ENCODE assay signal across 1 cellular context in the genomic region with DNA sequence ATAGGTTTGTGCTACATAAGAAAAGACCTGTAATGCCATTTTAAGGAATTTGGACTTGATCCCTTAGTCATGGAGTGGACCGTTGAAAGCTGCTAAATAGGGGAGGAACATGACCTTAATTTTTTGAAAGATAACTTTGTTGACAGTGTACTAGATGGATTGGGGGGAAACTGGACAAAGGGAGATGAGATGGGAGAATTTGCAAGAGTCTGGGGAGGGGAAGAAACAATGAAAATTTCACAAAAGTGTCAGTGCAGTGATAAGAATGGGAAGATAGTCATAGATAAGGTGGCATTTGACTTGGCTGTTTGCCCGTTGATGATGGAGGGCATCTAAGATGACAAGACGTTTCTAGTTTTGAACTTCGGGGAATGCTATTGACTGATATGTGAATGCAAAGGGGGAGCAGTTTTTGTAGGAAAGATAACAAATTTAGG.
TF ChIP-seq lines count a peak whose summit lies in the region.

No MANE protein-coding gene starts in this region.

TF ChIP-seq in K562, 482 proteins besides CTCF, POLR2A, EP300 and RAD21 (continued from another document and continues in another):
- TF ChIP-seq, protein P1, sequence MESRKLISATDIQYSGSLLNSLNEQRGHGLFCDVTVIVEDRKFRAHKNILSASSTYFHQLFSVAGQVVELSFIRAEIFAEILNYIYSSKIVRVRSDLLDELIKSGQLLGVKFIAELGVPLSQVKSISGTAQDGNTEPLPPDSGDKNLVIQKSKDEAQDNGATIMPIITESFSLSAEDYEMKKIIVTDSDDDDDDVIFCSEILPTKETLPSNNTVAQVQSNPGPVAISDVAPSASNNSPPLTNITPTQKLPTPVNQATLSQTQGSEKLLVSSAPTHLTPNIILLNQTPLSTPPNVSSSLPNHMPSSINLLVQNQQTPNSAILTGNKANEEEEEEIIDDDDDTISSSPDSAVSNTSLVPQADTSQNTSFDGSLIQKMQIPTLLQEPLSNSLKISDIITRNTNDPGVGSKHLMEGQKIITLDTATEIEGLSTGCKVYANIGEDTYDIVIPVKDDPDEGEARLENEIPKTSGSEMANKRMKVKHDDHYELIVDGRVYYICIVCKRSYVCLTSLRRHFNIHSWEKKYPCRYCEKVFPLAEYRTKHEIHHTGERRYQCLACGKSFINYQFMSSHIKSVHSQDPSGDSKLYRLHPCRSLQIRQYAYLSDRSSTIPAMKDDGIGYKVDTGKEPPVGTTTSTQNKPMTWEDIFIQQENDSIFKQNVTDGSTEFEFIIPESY (CRISPR knock-in tag; IDR thresholded peaks at IDR 0.05), result no peak
- no peak for TF ChIP-seq ZBED1 (IDR thresholded peaks at IDR 0.05)
- no peak for TF ChIP-seq SLC30A9 (CRISPR knock-in tag; IDR thresholded peaks at IDR 0.05)
- TF ChIP-seq ELF1 (tag; IDR thresholded peaks at IDR 0.05), result no peak
- no peak for TF ChIP-seq ZNF766 (CRISPR knock-in tag; conservative IDR thresholded peaks at IDR 0.05)
- TF ChIP-seq, protein P2, sequence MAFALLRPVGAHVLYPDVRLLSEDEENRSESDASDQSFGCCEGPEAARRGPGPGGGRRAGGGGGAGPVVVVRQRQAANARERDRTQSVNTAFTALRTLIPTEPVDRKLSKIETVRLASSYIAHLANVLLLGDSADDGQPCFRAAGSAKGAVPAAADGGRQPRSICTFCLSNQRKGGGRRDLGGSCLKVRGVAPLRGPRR (CRISPR knock-in tag; IDR thresholded peaks at IDR 0.05), result no peak
- no peak for TF ChIP-seq BCL6 (CRISPR knock-in tag; IDR thresholded peaks at IDR 0.05)
- TF ChIP-seq CCAR2 (IDR thresholded peaks at IDR 0.05; ENCODE audit: low read depth, low read length), result no peak
- TF ChIP-seq PTBP1 (IDR thresholded peaks at IDR 0.05; ENCODE audit: low read depth, low read length), result no peak
- TF ChIP-seq, protein P3, sequence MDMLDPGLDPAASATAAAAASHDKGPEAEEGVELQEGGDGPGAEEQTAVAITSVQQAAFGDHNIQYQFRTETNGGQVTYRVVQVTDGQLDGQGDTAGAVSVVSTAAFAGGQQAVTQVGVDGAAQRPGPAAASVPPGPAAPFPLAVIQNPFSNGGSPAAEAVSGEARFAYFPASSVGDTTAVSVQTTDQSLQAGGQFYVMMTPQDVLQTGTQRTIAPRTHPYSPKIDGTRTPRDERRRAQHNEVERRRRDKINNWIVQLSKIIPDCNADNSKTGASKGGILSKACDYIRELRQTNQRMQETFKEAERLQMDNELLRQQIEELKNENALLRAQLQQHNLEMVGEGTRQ (CRISPR knock-in tag; IDR thresholded peaks at IDR 0.05), result no peak
- TF ChIP-seq CBX3 (IDR thresholded peaks at IDR 0.05; ENCODE audit: borderline replicate concordance in 1 of 2, low read length in 2 of 2), result no peak
- TF ChIP-seq MEF2D (tag; conservative IDR thresholded peaks at IDR 0.05; ENCODE audit: low read depth), result peak; percentile 57; the same call in 1 of the 2 replicates
- no peak for TF ChIP-seq GATA2 (CRISPR knock-in tag; IDR thresholded peaks at IDR 0.05)
- no peak for TF ChIP-seq PHB2 (IDR thresholded peaks at IDR 0.05; ENCODE audit: low read depth)
- TF ChIP-seq, protein P4, sequence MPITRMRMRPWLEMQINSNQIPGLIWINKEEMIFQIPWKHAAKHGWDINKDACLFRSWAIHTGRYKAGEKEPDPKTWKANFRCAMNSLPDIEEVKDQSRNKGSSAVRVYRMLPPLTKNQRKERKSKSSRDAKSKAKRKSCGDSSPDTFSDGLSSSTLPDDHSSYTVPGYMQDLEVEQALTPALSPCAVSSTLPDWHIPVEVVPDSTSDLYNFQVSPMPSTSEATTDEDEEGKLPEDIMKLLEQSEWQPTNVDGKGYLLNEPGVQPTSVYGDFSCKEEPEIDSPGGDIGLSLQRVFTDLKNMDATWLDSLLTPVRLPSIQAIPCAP (CRISPR knock-in tag; IDR thresholded peaks at IDR 0.05; ENCODE audit: borderline replicate concordance), result no peak
- TF ChIP-seq, protein P5, sequence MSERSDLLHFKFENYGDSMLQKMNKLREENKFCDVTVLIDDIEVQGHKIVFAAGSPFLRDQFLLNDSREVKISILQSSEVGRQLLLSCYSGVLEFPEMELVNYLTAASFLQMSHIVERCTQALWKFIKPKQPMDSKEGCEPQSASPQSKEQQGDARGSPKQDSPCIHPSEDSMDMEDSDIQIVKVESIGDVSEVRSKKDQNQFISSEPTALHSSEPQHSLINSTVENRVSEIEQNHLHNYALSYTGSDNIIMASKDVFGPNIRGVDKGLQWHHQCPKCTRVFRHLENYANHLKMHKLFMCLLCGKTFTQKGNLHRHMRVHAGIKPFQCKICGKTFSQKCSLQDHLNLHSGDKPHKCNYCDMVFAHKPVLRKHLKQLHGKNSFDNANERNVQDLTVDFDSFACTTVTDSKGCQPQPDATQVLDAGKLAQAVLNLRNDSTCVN (CRISPR knock-in tag; IDR thresholded peaks at IDR 0.05), result no peak
- TF ChIP-seq, protein P6, sequence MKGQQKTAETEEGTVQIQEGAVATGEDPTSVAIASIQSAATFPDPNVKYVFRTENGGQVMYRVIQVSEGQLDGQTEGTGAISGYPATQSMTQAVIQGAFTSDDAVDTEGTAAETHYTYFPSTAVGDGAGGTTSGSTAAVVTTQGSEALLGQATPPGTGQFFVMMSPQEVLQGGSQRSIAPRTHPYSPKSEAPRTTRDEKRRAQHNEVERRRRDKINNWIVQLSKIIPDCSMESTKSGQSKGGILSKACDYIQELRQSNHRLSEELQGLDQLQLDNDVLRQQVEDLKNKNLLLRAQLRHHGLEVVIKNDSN (CRISPR knock-in tag; IDR thresholded peaks at IDR 0.05), result no peak
- no peak for TF ChIP-seq MAFK (IDR thresholded peaks at IDR 0.05; ENCODE audit: low read length)
- no peak for TF ChIP-seq HLTF (IDR thresholded peaks at IDR 0.05)
- peak; percentile 50; the same call in 1 of the 2 replicates for TF ChIP-seq HDAC2 (IDR thresholded peaks at IDR 0.05)
- no peak for TF ChIP-seq FOXP1 (CRISPR knock-in tag; IDR thresholded peaks at IDR 0.05)
- TF ChIP-seq, protein P7, sequence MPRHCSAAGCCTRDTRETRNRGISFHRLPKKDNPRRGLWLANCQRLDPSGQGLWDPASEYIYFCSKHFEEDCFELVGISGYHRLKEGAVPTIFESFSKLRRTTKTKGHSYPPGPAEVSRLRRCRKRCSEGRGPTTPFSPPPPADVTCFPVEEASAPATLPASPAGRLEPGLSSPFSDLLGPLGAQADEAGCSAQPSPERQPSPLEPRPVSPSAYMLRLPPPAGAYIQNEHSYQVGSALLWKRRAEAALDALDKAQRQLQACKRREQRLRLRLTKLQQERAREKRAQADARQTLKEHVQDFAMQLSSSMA (CRISPR knock-in tag; IDR thresholded peaks at IDR 0.05), result no peak
- TF ChIP-seq, protein P8, sequence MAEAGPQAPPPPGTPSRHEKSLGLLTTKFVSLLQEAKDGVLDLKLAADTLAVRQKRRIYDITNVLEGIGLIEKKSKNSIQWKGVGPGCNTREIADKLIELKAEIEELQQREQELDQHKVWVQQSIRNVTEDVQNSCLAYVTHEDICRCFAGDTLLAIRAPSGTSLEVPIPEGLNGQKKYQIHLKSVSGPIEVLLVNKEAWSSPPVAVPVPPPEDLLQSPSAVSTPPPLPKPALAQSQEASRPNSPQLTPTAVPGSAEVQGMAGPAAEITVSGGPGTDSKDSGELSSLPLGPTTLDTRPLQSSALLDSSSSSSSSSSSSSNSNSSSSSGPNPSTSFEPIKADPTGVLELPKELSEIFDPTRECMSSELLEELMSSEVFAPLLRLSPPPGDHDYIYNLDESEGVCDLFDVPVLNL (CRISPR knock-in tag; IDR thresholded peaks at IDR 0.05; ENCODE audit: low read depth), result no peak
- TF ChIP-seq ZFP36 (IDR thresholded peaks at IDR 0.05; ENCODE audit: low read depth, low read length, partially characterized antibody), result no peak
- TF ChIP-seq ZNF274 (IDR thresholded peaks at IDR 0.05; ENCODE audit: borderline replicate concordance, low read depth, low read length), result no peak
- no peak for TF ChIP-seq MCM3 (IDR thresholded peaks at IDR 0.05)
- TF ChIP-seq, protein P9, sequence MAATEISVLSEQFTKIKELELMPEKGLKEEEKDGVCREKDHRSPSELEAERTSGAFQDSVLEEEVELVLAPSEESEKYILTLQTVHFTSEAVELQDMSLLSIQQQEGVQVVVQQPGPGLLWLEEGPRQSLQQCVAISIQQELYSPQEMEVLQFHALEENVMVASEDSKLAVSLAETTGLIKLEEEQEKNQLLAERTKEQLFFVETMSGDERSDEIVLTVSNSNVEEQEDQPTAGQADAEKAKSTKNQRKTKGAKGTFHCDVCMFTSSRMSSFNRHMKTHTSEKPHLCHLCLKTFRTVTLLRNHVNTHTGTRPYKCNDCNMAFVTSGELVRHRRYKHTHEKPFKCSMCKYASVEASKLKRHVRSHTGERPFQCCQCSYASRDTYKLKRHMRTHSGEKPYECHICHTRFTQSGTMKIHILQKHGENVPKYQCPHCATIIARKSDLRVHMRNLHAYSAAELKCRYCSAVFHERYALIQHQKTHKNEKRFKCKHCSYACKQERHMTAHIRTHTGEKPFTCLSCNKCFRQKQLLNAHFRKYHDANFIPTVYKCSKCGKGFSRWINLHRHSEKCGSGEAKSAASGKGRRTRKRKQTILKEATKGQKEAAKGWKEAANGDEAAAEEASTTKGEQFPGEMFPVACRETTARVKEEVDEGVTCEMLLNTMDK (IDR thresholded peaks at IDR 0.05; ENCODE audit: borderline replicate concordance, insufficient read depth, low read depth, low read length, poor library complexity, severe bottlenecking), result no peak
- TF ChIP-seq HDGF (IDR thresholded peaks at IDR 0.05), result no peak
- 0 out of 2 replicates have a peak, but pooled peaks have one; percentile 32 for TF ChIP-seq EP400 (IDR thresholded peaks at IDR 0.05)
- TF ChIP-seq ZNF253 (CRISPR knock-in tag; conservative IDR thresholded peaks at IDR 0.05), result no peak
- no peak for TF ChIP-seq ZNF239 (CRISPR knock-in tag; IDR thresholded peaks at IDR 0.05)
- TF ChIP-seq, protein P10, sequence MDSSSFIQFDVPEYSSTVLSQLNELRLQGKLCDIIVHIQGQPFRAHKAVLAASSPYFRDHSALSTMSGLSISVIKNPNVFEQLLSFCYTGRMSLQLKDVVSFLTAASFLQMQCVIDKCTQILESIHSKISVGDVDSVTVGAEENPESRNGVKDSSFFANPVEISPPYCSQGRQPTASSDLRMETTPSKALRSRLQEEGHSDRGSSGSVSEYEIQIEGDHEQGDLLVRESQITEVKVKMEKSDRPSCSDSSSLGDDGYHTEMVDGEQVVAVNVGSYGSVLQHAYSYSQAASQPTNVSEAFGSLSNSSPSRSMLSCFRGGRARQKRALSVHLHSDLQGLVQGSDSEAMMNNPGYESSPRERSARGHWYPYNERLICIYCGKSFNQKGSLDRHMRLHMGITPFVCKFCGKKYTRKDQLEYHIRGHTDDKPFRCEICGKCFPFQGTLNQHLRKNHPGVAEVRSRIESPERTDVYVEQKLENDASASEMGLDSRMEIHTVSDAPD (CRISPR knock-in tag; IDR thresholded peaks at IDR 0.05), result no peak
- TF ChIP-seq, protein P11, sequence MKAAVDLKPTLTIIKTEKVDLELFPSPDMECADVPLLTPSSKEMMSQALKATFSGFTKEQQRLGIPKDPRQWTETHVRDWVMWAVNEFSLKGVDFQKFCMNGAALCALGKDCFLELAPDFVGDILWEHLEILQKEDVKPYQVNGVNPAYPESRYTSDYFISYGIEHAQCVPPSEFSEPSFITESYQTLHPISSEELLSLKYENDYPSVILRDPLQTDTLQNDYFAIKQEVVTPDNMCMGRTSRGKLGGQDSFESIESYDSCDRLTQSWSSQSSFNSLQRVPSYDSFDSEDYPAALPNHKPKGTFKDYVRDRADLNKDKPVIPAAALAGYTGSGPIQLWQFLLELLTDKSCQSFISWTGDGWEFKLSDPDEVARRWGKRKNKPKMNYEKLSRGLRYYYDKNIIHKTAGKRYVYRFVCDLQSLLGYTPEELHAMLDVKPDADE (conservative IDR thresholded peaks at IDR 0.05; ENCODE audit: control insufficient read depth, low read depth, low read length), result no peak
- TF ChIP-seq, protein P12, sequence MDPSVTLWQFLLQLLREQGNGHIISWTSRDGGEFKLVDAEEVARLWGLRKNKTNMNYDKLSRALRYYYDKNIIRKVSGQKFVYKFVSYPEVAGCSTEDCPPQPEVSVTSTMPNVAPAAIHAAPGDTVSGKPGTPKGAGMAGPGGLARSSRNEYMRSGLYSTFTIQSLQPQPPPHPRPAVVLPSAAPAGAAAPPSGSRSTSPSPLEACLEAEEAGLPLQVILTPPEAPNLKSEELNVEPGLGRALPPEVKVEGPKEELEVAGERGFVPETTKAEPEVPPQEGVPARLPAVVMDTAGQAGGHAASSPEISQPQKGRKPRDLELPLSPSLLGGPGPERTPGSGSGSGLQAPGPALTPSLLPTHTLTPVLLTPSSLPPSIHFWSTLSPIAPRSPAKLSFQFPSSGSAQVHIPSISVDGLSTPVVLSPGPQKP (CRISPR knock-in tag; IDR thresholded peaks at IDR 0.05), result no peak
- TF ChIP-seq, protein P13, sequence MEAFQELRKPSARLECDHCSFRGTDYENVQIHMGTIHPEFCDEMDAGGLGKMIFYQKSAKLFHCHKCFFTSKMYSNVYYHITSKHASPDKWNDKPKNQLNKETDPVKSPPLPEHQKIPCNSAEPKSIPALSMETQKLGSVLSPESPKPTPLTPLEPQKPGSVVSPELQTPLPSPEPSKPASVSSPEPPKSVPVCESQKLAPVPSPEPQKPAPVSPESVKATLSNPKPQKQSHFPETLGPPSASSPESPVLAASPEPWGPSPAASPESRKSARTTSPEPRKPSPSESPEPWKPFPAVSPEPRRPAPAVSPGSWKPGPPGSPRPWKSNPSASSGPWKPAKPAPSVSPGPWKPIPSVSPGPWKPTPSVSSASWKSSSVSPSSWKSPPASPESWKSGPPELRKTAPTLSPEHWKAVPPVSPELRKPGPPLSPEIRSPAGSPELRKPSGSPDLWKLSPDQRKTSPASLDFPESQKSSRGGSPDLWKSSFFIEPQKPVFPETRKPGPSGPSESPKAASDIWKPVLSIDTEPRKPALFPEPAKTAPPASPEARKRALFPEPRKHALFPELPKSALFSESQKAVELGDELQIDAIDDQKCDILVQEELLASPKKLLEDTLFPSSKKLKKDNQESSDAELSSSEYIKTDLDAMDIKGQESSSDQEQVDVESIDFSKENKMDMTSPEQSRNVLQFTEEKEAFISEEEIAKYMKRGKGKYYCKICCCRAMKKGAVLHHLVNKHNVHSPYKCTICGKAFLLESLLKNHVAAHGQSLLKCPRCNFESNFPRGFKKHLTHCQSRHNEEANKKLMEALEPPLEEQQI (IDR thresholded peaks at IDR 0.05), result peak; percentile 58; the same call in 1 of the 2 replicates
- no peak for TF ChIP-seq GATAD2B (IDR thresholded peaks at IDR 0.05; ENCODE audit: borderline replicate concordance)
- TF ChIP-seq L3MBTL2 (IDR thresholded peaks at IDR 0.05), result no peak
- no peak for TF ChIP-seq SETDB1 (IDR thresholded peaks at IDR 0.05; ENCODE audit: low read length)
- no peak for TF ChIP-seq DNMT1 (IDR thresholded peaks at IDR 0.05)
- TF ChIP-seq, protein P14, sequence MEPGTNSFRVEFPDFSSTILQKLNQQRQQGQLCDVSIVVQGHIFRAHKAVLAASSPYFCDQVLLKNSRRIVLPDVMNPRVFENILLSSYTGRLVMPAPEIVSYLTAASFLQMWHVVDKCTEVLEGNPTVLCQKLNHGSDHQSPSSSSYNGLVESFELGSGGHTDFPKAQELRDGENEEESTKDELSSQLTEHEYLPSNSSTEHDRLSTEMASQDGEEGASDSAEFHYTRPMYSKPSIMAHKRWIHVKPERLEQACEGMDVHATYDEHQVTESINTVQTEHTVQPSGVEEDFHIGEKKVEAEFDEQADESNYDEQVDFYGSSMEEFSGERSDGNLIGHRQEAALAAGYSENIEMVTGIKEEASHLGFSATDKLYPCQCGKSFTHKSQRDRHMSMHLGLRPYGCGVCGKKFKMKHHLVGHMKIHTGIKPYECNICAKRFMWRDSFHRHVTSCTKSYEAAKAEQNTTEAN (CRISPR knock-in tag; IDR thresholded peaks at IDR 0.05), result no peak
